ENCODE assay signal across 8 cellular contexts in the genomic region with DNA sequence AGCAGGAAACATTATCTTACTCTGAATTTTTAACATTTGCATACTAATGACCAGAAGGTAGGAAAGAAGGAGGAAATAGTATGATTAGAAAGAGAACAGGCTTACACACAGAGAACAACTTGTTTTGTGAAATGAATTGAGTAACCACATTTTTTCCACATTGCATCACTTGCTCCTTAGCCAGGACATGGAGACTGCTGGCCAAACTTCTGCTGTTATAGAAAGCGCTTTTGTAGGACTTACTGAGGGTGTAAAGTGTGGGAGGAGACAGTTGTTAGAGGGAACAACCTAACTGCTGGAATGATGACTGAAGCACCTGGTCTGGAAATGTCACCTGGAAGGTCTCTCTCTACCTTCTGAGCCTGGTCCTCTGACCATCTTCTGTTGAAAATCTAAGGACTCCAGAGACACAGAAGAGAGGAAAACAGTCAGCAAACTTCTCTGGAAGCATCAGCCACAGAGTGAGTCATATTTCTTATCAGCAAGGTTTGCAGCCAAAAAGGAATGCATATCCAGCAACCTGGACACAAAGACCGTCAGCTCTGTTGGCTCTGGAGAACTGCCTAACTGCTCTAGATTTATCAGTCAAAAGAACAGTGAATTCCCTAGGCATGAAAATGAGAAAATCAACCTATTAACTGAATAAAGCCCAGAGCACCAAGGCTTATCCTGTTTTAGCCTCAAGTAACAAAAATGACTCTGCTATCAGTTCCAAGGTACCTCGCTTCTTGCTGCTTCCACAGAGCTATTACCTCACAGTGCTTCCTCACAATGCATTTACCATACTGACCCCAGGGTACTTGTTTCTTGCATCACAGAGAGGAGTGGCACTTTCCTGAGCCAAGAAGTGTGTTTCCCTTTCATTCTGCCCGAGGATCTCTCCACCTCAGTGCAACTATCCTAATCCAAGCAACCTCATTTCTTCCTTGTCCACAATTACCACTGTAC.
DNase-seq lines count a peak whose midpoint lies in the region; ATAC-seq and TF ChIP-seq lines count a peak whose summit lies in the region.

No MANE protein-coding gene starts in this region.

- H3F3A ChIP-seq in SK-N-SH (replicated peaks; ENCODE audit: insufficient read depth) = peaks cover 26% of the 10 kb centered on the region

- TF ChIP-seq CTCF in SK-N-SH (IDR thresholded peaks at IDR 0.05) = no peak
- no peak for TF ChIP-seq CTCF in foreskin keratinocyte (conservative IDR thresholded peaks at IDR 0.05)

- CTCF ChIA-PET in SK-N-SH (lab: Yijun Ruan, JAX) = no interaction called here

- H2AFZ ChIP-seq in SK-N-SH (ENCODE audit: low read depth) = peak overlapping the region; percentile 27; the same call in 1 of the 2 replicates

- DNase-seq in GM04504 (ENCODE audit: low read depth) (peak; percentile 75), SK-N-SH (no peak), foreskin keratinocyte (peak; percentile 83 to 92), pons (ENCODE audit: low spot score) (peak; percentile 43), NCI-H2171 (lab: John Stamatoyannopoulos, UW) (no peak), NCI-H510A (lab: John Stamatoyannopoulos, UW) (no peak)

- H3K79me2 ChIP-seq in SK-N-SH (ENCODE audit: insufficient read depth) = no peaks in the 10 kb centered on the region

- peak overlapping the region; percentile 64 to 89; a peak in 3 of 4 replicates for H3K27ac ChIP-seq in SK-N-SH (ENCODE audit: low read depth in 2 of 2, low read length in 1 of 2)
- peak overlapping the region; percentile 10 for H3K27ac ChIP-seq in foreskin keratinocyte

- no peaks in the 10 kb centered on the region for H3K27me3 ChIP-seq in SK-N-SH (ENCODE audit: insufficient read depth)
- no peaks in the 10 kb centered on the region for H3K27me3 ChIP-seq in foreskin keratinocyte

- no peaks in the 10 kb centered on the region for H4K20me1 ChIP-seq in SK-N-SH (ENCODE audit: insufficient read depth)

- peak overlapping the region; percentile 41; the same call in 1 of the 2 replicates for H3K9ac ChIP-seq in SK-N-SH

- WGBS in SK-N-SH (ENCODE audit: low lambda C conversion rate) = 15% methylated on average over 4 of the region's 4 CpGs

- no peaks in the 10 kb centered on the region for H3K9me2 ChIP-seq in SK-N-SH

- H3K4me1 ChIP-seq in SK-N-SH (ENCODE audit: control insufficient read depth in 1 of 2, insufficient read depth in 2 of 2, low read depth in 1 of 2, low read length in 1 of 2) = peaks cover 11 to 17% of the 10 kb centered on the region in 2 experiments; a peak in 3 of 4 replicates
- peaks cover 22% of the 10 kb centered on the region for H3K4me1 ChIP-seq in foreskin keratinocyte

- peak overlapping the region; percentile 69 for H3K4me2 ChIP-seq in SK-N-SH

- POLR2A ChIA-PET in SK-N-SH (lab: Yijun Ruan, JAX) = no interaction called here

- no peak for TF ChIP-seq RAD21 in SK-N-SH (IDR thresholded peaks at IDR 0.05; ENCODE audit: low read length)

- peak in 1 of 2 experiments; percentile 77; a peak in 2 of 4 replicates for TF ChIP-seq EP300 in SK-N-SH (IDR thresholded peaks at IDR 0.05; ENCODE audit: borderline replicate concordance in 1 of 2, low read depth in 1 of 2, low read length in 1 of 2)

- H3K4me3 ChIP-seq in SK-N-SH (ENCODE audit: low read depth in 2 of 2, low read length in 1 of 2) = peak overlapping the region in 1 of 2 experiments; percentile 18; a peak in 1 of 4 replicates

- H3K36me3 ChIP-seq in SK-N-SH (replicated peaks in 1 of 2; ENCODE audit: control insufficient read depth in 1 of 2, insufficient read depth in 2 of 2, low read length in 1 of 2) = peaks cover 11 to 21% of the 10 kb centered on the region in 2 experiments

- no peaks in the 10 kb centered on the region for H3K9me3 ChIP-seq in SK-N-SH

- ATAC-seq in foreskin keratinocyte (peak; percentile 84), GM21390 (IDR thresholded peaks at IDR 0.05; ENCODE audit: unreplicated experiment) (no peak), HG03045 (IDR thresholded peaks at IDR 0.05; ENCODE audit: unreplicated experiment) (no peak)

TF ChIP-seq in SK-N-SH, 30 proteins besides CTCF, POLR2A, EP300 and RAD21 (continues in another document):
- TF ChIP-seq NFIC (IDR thresholded peaks at IDR 0.05; ENCODE audit: borderline replicate concordance) = peak; percentile 94
- TF ChIP-seq SMC3 (IDR thresholded peaks at IDR 0.05; ENCODE audit: low read depth, low read length) = no peak
- TF ChIP-seq YY1 (IDR thresholded peaks at IDR 0.05; ENCODE audit: low read depth) = no peak
- TF ChIP-seq, protein P1, sequence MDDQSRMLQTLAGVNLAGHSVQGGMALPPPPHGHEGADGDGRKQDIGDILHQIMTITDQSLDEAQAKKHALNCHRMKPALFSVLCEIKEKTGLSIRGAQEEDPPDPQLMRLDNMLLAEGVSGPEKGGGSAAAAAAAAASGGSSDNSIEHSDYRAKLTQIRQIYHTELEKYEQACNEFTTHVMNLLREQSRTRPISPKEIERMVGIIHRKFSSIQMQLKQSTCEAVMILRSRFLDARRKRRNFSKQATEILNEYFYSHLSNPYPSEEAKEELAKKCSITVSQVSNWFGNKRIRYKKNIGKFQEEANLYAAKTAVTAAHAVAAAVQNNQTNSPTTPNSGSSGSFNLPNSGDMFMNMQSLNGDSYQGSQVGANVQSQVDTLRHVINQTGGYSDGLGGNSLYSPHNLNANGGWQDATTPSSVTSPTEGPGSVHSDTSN (IDR thresholded peaks at IDR 0.05) = peak; percentile 55
- no peak for TF ChIP-seq ELF1 (IDR thresholded peaks at IDR 0.05)
- TF ChIP-seq, protein P2, sequence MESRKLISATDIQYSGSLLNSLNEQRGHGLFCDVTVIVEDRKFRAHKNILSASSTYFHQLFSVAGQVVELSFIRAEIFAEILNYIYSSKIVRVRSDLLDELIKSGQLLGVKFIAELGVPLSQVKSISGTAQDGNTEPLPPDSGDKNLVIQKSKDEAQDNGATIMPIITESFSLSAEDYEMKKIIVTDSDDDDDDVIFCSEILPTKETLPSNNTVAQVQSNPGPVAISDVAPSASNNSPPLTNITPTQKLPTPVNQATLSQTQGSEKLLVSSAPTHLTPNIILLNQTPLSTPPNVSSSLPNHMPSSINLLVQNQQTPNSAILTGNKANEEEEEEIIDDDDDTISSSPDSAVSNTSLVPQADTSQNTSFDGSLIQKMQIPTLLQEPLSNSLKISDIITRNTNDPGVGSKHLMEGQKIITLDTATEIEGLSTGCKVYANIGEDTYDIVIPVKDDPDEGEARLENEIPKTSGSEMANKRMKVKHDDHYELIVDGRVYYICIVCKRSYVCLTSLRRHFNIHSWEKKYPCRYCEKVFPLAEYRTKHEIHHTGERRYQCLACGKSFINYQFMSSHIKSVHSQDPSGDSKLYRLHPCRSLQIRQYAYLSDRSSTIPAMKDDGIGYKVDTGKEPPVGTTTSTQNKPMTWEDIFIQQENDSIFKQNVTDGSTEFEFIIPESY (IDR thresholded peaks at IDR 0.05; ENCODE audit: borderline replicate concordance, low read depth) = no peak
- TF ChIP-seq FOSL2 (IDR thresholded peaks at IDR 0.05; ENCODE audit: borderline replicate concordance, low read depth) = peak; percentile 81
- no peak for TF ChIP-seq MEF2A (IDR thresholded peaks at IDR 0.05; ENCODE audit: borderline replicate concordance, low read depth)
- no peak for TF ChIP-seq USF1 (IDR thresholded peaks at IDR 0.05; ENCODE audit: borderline replicate concordance, low read depth)
- TF ChIP-seq POLR2AphosphoS5 (IDR thresholded peaks at IDR 0.05; ENCODE audit: low read depth, low read length) = no peak
- no peak for TF ChIP-seq TAF1 (IDR thresholded peaks at IDR 0.05; ENCODE audit: borderline replicate concordance, low read depth, low read length)
- TF ChIP-seq FOXJ3 (CRISPR knock-in tag; IDR thresholded peaks at IDR 0.05) = no peak
- TF ChIP-seq, protein P3, sequence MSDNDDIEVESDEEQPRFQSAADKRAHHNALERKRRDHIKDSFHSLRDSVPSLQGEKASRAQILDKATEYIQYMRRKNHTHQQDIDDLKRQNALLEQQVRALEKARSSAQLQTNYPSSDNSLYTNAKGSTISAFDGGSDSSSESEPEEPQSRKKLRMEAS (IDR thresholded peaks at IDR 0.05; ENCODE audit: low read depth) = peak; percentile 20; the same call in 1 of the 2 replicates
- TF ChIP-seq JUND (IDR thresholded peaks at IDR 0.05) = peak; percentile 86
- TF ChIP-seq TEAD4 (IDR thresholded peaks at IDR 0.05; ENCODE audit: borderline replicate concordance, insufficient read depth) = peak; percentile 33; the same call in 1 of the 2 replicates
- TF ChIP-seq, protein P4, sequence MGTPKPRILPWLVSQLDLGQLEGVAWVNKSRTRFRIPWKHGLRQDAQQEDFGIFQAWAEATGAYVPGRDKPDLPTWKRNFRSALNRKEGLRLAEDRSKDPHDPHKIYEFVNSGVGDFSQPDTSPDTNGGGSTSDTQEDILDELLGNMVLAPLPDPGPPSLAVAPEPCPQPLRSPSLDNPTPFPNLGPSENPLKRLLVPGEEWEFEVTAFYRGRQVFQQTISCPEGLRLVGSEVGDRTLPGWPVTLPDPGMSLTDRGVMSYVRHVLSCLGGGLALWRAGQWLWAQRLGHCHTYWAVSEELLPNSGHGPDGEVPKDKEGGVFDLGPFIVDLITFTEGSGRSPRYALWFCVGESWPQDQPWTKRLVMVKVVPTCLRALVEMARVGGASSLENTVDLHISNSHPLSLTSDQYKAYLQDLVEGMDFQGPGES (IDR thresholded peaks at IDR 0.05; ENCODE audit: low read depth, low read length) = no peak
- peak; percentile 81 for TF ChIP-seq TCF12 (IDR thresholded peaks at IDR 0.05)
- TF ChIP-seq SIN3A (IDR thresholded peaks at IDR 0.05; ENCODE audit: borderline replicate concordance, low read depth, low read length) = no peak
- no peak for TF ChIP-seq CHD2 (IDR thresholded peaks at IDR 0.05; ENCODE audit: low read length, partially characterized antibody)
- TF ChIP-seq USF2 (IDR thresholded peaks at IDR 0.05; ENCODE audit: borderline replicate concordance, low read depth, low read length) = no peak
- no peak for TF ChIP-seq RCOR1 (IDR thresholded peaks at IDR 0.05; ENCODE audit: low read length)
- no peak for TF ChIP-seq EZH2phosphoT487 (IDR thresholded peaks at IDR 0.05; ENCODE audit: borderline replicate concordance, low read depth)

Comparison
In these comparisons a context has a peak if more than half of its experiments do, and no peak if none do; other contexts are left out.
1. DNase-seq: peak in GM04504 (single experiment), foreskin keratinocyte (2 of 2) and pons (single experiment); none in SK-N-SH (single experiment), NCI-H2171 (single experiment) and NCI-H510A (single experiment).